ENCODE assay signal across 12 cellular contexts in the genomic region with DNA sequence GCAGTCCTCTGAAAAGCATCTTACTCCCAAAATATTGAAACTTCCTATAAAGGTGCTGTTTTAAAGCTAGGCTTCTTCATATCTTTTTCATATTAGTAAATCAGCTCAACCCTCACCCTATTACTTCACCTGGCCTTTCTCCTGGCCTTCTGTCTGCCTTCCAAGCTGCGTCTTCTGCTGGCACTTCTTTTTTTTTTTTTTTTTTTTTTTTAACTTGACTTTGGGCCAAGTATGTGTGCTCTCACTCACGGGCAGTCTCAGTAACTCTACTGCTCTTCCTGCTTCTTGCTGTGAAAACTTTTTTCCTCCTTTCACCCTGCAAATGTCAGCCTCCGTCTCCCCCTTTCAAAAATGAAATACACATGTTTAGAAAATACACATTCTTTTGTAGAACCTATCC. TPM values are rescaled to one million over a fixed set of nuclear protein-coding genes. Genes with fewer than 3 reads are reported as not detected.
DNase-seq lines count a peak whose midpoint lies in the region; ATAC-seq and TF ChIP-seq lines count a peak whose summit lies in the region.
"Had no signal": no experiment of that assay in that cellular context is flagged by ENCODE, and none has a peak within 500 bp of the region (broad histone marks: within the 10 kb centered on the region; RNA-seq: fewer than 3 reads in every experiment).

No MANE protein-coding gene starts in this region.

- H3K27ac Mint-ChIP-seq in activated CD8-positive, alpha-beta T cell treated with anti-CD3 and anti-CD28 coated beads for 36 hours: no peak overlapping the region
- H3K27ac Mint-ChIP-seq: activated naive CD4-positive, alpha-beta T cell treated with anti-CD3 and anti-CD28 coated beads for 36 hours; T-cell had no signal

- no peaks in the 10 kb centered on the region for H3K9me3 Mint-ChIP-seq in activated CD8-positive, alpha-beta T cell treated with anti-CD3 and anti-CD28 coated beads for 36 hours
- H3K9me3 Mint-ChIP-seq: activated naive CD4-positive, alpha-beta T cell treated with anti-CD3 and anti-CD28 coated beads for 36 hours; T-cell had no signal

- peaks cover 9% of the 10 kb centered on the region for H3K4me1 Mint-ChIP-seq in activated CD8-positive, alpha-beta T cell treated with anti-CD3 and anti-CD28 coated beads for 36 hours (ENCODE audit: low read depth)

- CTCF ChIA-PET in activated CD8-positive, alpha-beta T cell treated with anti-CD3 and anti-CD28 coated beads for 36 hours (lab: Charles Lee): no interaction called here

- H3K27ac ChIP-seq in epithelial cell of prostate (peak overlapping the region; percentile 88), esophagus muscularis mucosa (replicated peaks in 1 of 4) (peak overlapping the region in 2 of 4 donors; percentile 7 to 65)
- H3K27ac ChIP-seq: upper lobe of left lung had no signal

- no peaks in the 10 kb centered on the region for H3K27me3 ChIP-seq in esophagus muscularis mucosa
- H3K27me3 ChIP-seq: upper lobe of left lung had no signal

- no peak overlapping the region for H3K4me3 ChIP-seq in esophagus muscularis mucosa
- H3K4me3 ChIP-seq: upper lobe of left lung had no signal

- no peak for TF ChIP-seq EP300 in esophagus muscularis mucosa (IDR thresholded peaks at IDR 0.05)

- POLR2A ChIA-PET in activated CD8-positive, alpha-beta T cell treated with anti-CD3 and anti-CD28 coated beads for 36 hours (lab: Charles Lee): no interaction called here

- H3K4me1 ChIP-seq in esophagus muscularis mucosa: peaks cover 10 to 24% (median 18%) of the 10 kb centered on the region in 4 donors

- peak; percentile 51 for DNase-seq in EH (ENCODE audit: low read depth)
- peak; percentile 11 for DNase-seq in NAMALWA (ENCODE audit: low spot score)
- DNase-seq in epithelial cell of prostate (ENCODE audit: low read depth, low spot score): no peak
- peak; percentile 43 for DNase-seq in myocyte (ENCODE audit: low read depth)
- DNase-seq in activated CD8-positive, alpha-beta T cell treated with anti-CD3 and anti-CD28 coated beads for 36 hours: no peak
- no peak for DNase-seq in HuH-7 (ENCODE audit: low spot score)
- no peak for DNase-seq in esophagus muscularis mucosa (ENCODE audit: extremely low spot score)
- DNase-seq: activated naive CD4-positive, alpha-beta T cell treated with anti-CD3 and anti-CD28 coated beads for 36 hours; NCI-H1048; T-cell; upper lobe of left lung had no signal

- peaks cover 0 to 3% (median 0%) of the 10 kb centered on the region in 4 donors for H3K36me3 ChIP-seq in esophagus muscularis mucosa

- no peak overlapping the region for H3K4me3 Mint-ChIP-seq in activated CD8-positive, alpha-beta T cell treated with anti-CD3 and anti-CD28 coated beads for 36 hours
- H3K4me3 Mint-ChIP-seq: activated naive CD4-positive, alpha-beta T cell treated with anti-CD3 and anti-CD28 coated beads for 36 hours; T-cell had no signal

- no peak for TF ChIP-seq CTCF in activated CD8-positive, alpha-beta T cell treated with anti-CD3 and anti-CD28 coated beads for 36 hours (IDR thresholded peaks at IDR 0.05)
- TF ChIP-seq CTCF in esophagus muscularis mucosa (IDR thresholded peaks at IDR 0.05): no peak

- no peak for ATAC-seq in activated CD8-positive, alpha-beta T cell treated with anti-CD3 and anti-CD28 coated beads for 36 hours
- ATAC-seq in HG03108 (IDR thresholded peaks at IDR 0.05; ENCODE audit: unreplicated experiment): no peak
- ATAC-seq: T-cell had no signal

- H3K9me3 ChIP-seq in esophagus muscularis mucosa: no peaks in the 10 kb centered on the region
- H3K9me3 ChIP-seq: upper lobe of left lung had no signal

- WGBS in esophagus muscularis mucosa: 2% methylated on average over 3 of the region's 3 CpGs

- intact Hi-C loops in activated CD8-positive, alpha-beta T cell treated with anti-CD3 and anti-CD28 coated beads for 36 hours (cut with micrococcal nuclease): no loop called here
- intact Hi-C loops in esophagus muscularis mucosa (cut with DNase I): no loop called here

- TF ChIP-seq POLR2A in esophagus muscularis mucosa (IDR thresholded peaks at IDR 0.05; ENCODE audit: low read depth): no peak

- no peaks in the 10 kb centered on the region for H3K27me3 Mint-ChIP-seq in activated CD8-positive, alpha-beta T cell treated with anti-CD3 and anti-CD28 coated beads for 36 hours
- H3K27me3 Mint-ChIP-seq: T-cell had no signal

- H3K36me3 Mint-ChIP-seq in activated CD8-positive, alpha-beta T cell treated with anti-CD3 and anti-CD28 coated beads for 36 hours (ENCODE audit: low read depth): no peaks in the 10 kb centered on the region

RNA-seq across cellular contexts. Expression of gene KCTD4, which starts 41.2 kb away (rescaled TPM):
- total RNA-seq in myocyte (not detected in 2 replicates), esophagus muscularis mucosa (not detected)
- polyA plus RNA-seq in myocyte (2012): 1.6 TPM
- total RNA-seq in activated CD8-positive, alpha-beta T cell treated with anti-CD3 and anti-CD28 coated beads for 36 hours: not detected
- total RNA-seq: activated naive CD4-positive, alpha-beta T cell treated with anti-CD3 and anti-CD28 coated beads for 36 hours; T-cell; upper lobe of left lung had no signal

Comparison
In these comparisons a context has a peak if more than half of its experiments do, and no peak if none do; other contexts are left out.
1. DNase-seq: peak in EH (single experiment), NAMALWA (single experiment) and myocyte (single experiment); none in epithelial cell of prostate (single experiment), activated CD8-positive, alpha-beta T cell treated with anti-CD3 and anti-CD28 coated beads for 36 hours (single experiment), HuH-7 (single experiment) and esophagus muscularis mucosa (single experiment).